Comparison of ENCODE assay signal across 17 cellular contexts in the genomic region with DNA sequence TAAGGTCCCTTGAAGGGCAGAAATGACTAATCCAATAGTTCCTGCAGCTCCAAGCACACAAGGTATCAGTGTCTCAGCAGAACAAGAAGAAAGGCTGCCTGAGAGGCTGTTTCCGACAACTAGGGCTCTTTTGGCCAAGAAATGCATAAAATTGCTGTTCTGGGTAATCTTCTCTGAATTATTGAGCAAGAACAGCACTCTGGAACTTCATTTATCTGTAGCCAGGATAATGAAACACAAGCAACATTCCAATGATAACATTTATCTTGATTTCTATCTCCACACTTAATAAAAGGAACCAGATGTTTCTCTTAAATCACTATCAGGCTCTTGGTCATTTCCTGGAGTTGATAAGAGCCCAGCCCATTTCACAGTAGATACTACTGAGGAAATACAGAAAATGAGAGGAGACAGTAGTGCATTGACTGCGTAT. TPM values are rescaled to one million over a fixed set of nuclear protein-coding genes. Genes with fewer than 3 reads are reported as not detected.
DNase-seq lines count a peak whose midpoint lies in the region; ATAC-seq and TF ChIP-seq lines count a peak whose summit lies in the region.
"Had no signal": no experiment of that assay in that cellular context is flagged by ENCODE, and none has a peak within 500 bp of the region (broad histone marks: within the 10 kb centered on the region; RNA-seq: fewer than 3 reads in every experiment).

No MANE protein-coding gene starts in this region.

- peak; percentile 42 for DNase-seq in ELR (ENCODE audit: low read depth)
- peak; percentile 82 for DNase-seq in fibroblast of pulmonary artery (ENCODE audit: low read depth)
- DNase-seq in skeletal muscle cell (ENCODE audit: low read depth) = peak; percentile 40
- no peak for DNase-seq in RPMI8226
- DNase-seq in left ventricle myocardium superior = no peak
- DNase-seq: activated CD8-positive, alpha-beta T cell treated with anti-CD3 and anti-CD28 coated beads for 36 hours; anterior cingulate cortex; CD4-positive, alpha-beta T cell; DMS79; gastrocnemius medialis; NCI-H2107; NCI-H774; right cardiac atrium; stimulated activated CD4-positive, alpha-beta T cell treated with anti-CD3 and anti-CD28 coated beads, Interleukin-2, amount 100 ng/mL, for 48 hours had no signal

- no peak for TF ChIP-seq CTCF in fibroblast of pulmonary artery (IDR thresholded peaks at IDR 0.05; ENCODE audit: low read length, missing control alignments)

- H3K4me3 ChIP-seq in fibroblast of pulmonary artery (replicated peaks; ENCODE audit: low read depth, low read length) (no peak overlapping the region), skeletal muscle cell (ENCODE audit: low read depth, low read length) (no peak overlapping the region)
- H3K4me3 ChIP-seq: gastrocnemius medialis had no signal

- intact Hi-C loops in left ventricle myocardium superior (cut with micrococcal nuclease) = no loop called here

- ATAC-seq in SK-N-SH treated with all-trans-retinoic acid at 6 μM for 48 hours = peak; percentile 76
- no peak for ATAC-seq in esophagus mucosa
- no peak for ATAC-seq in HG03139 (IDR thresholded peaks at IDR 0.05; ENCODE audit: unreplicated experiment)
- no peak for ATAC-seq in left ventricle myocardium superior
- ATAC-seq: activated CD8-positive, alpha-beta T cell treated with anti-CD3 and anti-CD28 coated beads for 36 hours; gastrocnemius medialis; right cardiac atrium had no signal

TF ChIP-seq in SK-N-SH treated with all-trans-retinoic acid at 6 μM for 48 hours, 23 proteins besides CTCF, POLR2A, EP300 and RAD21:
- TF ChIP-seq BACH2 (CRISPR knock-in tag; IDR thresholded peaks at IDR 0.05; ENCODE audit: borderline replicate concordance) (no peak), ZNF70 (CRISPR knock-in tag; IDR thresholded peaks at IDR 0.05) (no peak), ISL1 (CRISPR knock-in tag; IDR thresholded peaks at IDR 0.05) (peak; percentile 83), ZC3H10 (CRISPR knock-in tag; IDR thresholded peaks at IDR 0.05) (no peak), ZFP30 (CRISPR knock-in tag; IDR thresholded peaks at IDR 0.05) (no peak), OSR1 (CRISPR knock-in tag; IDR thresholded peaks at IDR 0.05) (no peak), RARB (CRISPR knock-in tag; IDR thresholded peaks at IDR 0.05) (no peak), GLIS3 (CRISPR knock-in tag; IDR thresholded peaks at IDR 0.05) (no peak), ESRRG (CRISPR knock-in tag; IDR thresholded peaks at IDR 0.05) (no peak), SNAI2 (CRISPR knock-in tag; IDR thresholded peaks at IDR 0.05) (no peak), TCF4 (CRISPR knock-in tag; IDR thresholded peaks at IDR 0.05; ENCODE audit: borderline replicate concordance) (peak; percentile 64; the same call in 1 of the 2 replicates), ZFP3 (CRISPR knock-in tag; IDR thresholded peaks at IDR 0.05) (no peak)
- TF ChIP-seq, protein P1, sequence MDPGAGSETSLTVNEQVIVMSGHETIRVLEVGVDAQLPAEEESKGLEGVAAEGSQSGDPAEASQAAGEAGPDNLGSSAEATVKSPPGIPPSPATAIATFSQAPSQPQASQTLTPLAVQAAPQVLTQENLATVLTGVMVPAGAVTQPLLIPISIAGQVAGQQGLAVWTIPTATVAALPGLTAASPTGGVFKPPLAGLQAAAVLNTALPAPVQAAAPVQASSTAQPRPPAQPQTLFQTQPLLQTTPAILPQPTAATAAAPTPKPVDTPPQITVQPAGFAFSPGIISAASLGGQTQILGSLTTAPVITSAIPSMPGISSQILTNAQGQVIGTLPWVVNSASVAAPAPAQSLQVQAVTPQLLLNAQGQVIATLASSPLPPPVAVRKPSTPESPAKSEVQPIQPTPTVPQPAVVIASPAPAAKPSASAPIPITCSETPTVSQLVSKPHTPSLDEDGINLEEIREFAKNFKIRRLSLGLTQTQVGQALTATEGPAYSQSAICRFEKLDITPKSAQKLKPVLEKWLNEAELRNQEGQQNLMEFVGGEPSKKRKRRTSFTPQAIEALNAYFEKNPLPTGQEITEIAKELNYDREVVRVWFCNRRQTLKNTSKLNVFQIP (CRISPR knock-in tag; IDR thresholded peaks at IDR 0.05; ENCODE audit: borderline replicate concordance, low read depth) = no peak
- TF ChIP-seq, protein P2, sequence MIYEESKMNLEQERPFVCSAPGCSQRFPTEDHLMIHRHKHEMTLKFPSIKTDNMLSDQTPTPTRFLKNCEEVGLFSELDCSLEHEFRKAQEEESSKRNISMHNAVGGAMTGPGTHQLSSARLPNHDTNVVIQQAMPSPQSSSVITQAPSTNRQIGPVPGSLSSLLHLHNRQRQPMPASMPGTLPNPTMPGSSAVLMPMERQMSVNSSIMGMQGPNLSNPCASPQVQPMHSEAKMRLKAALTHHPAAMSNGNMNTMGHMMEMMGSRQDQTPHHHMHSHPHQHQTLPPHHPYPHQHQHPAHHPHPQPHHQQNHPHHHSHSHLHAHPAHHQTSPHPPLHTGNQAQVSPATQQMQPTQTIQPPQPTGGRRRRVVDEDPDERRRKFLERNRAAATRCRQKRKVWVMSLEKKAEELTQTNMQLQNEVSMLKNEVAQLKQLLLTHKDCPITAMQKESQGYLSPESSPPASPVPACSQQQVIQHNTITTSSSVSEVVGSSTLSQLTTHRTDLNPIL (CRISPR knock-in tag; IDR thresholded peaks at IDR 0.05; ENCODE audit: low read depth) = no peak

RNA-seq across cellular contexts. Expression of a gene that starts 17.0 kb away (rescaled TPM):
- 10.4 TPM for total RNA-seq in esophagus mucosa
- 44.1 TPM for total RNA-seq in left ventricle myocardium superior

RNA-seq across cellular contexts. Expression of a gene that starts 44.9 kb away (rescaled TPM):
- total RNA-seq in esophagus mucosa (19.4 TPM), left ventricle myocardium superior (19.6 TPM)

Comparison
In these comparisons a context has a peak if more than half of its experiments do, and no peak if none do; other contexts are left out.
1. DNase-seq: peak in ELR (single experiment), fibroblast of pulmonary artery (single experiment) and skeletal muscle cell (single experiment); none in RPMI8226 (single experiment) and left ventricle myocardium superior (single experiment).